Comparison of ENCODE assay signal across 23 cellular contexts in genomic region chr2:196251132-196251531, GRCh38.
A peak's percentile ranks its signal among the peaks of the same experiment; 100 is the strongest.
DNase-seq lines count a peak whose midpoint lies in the region; ATAC-seq and TF ChIP-seq lines count a peak whose summit lies in the region.
"Had no signal": no experiment of that assay in that cellular context is flagged by ENCODE, and none has a peak within 500 bp of the region (broad histone marks: within the 10 kb centered on the region; RNA-seq: fewer than 3 reads in every experiment).

No MANE protein-coding gene starts in this region.

- CTCF ChIA-PET in activated CD4-positive, alpha-beta memory T cell treated with anti-CD3 and anti-CD28 coated beads, Interleukin-2, amount 10 ng/mL, durations not matched to agents 7 days and 5 days (lab: Charles Lee): no interaction called here
- CTCF ChIA-PET in CD8-positive, alpha-beta memory T cell (lab: Charles Lee): interaction anchor here (0.7 to 1.5 kb wide), 3 partner anchors 8 to 173 kb away, joined by 3 to 6 read pairs (median 3); no protein-coding TSS in a partner anchor

- no peak overlapping the region for H3K4me3 ChIP-seq in aorta (ENCODE audit: low read length in 2 of 2)
- no peak overlapping the region for H3K4me3 ChIP-seq in CD8-positive, alpha-beta memory T cell (ENCODE audit: low read length)
- H3K4me3 ChIP-seq: colonic mucosa, neural progenitor cell, thyroid gland had no signal

- peaks cover 11 to 17% of the 10 kb centered on the region in 2 donors for H3K4me1 ChIP-seq in aorta (ENCODE audit: control insufficient read depth in 1 of 2, insufficient read depth in 2 of 2, low read length in 2 of 2)
- H3K4me1 ChIP-seq in CD8-positive, alpha-beta memory T cell (ENCODE audit: insufficient read depth, low read length): peaks cover 44% of the 10 kb centered on the region
- H3K4me1 ChIP-seq: neural progenitor cell, thyroid gland had no signal

- peaks cover 11% of the 10 kb centered on the region for H3K36me3 Mint-ChIP-seq in natural killer cell treated with Interleukin-12 subunit alpha and Interleukin-12 subunit beta and Interleukin-15 and Interleukin-18, amount 100 ng/mL, for 72 hours
- H3K36me3 Mint-ChIP-seq in natural killer cell: no peaks in the 10 kb centered on the region
- peaks cover 8% of the 10 kb centered on the region for H3K36me3 Mint-ChIP-seq in activated CD4-positive, alpha-beta memory T cell treated with anti-CD3 and anti-CD28 coated beads, Interleukin-2, amount 10 ng/mL, durations not matched to agents 7 days and 5 days (ENCODE audit: low read depth)
- peaks cover 14% of the 10 kb centered on the region for H3K36me3 Mint-ChIP-seq in glutamatergic neuron (ENCODE audit: unreplicated experiment)
- peaks cover 0 to 1% (median 0%) of the 10 kb centered on the region in 3 donors for H3K36me3 Mint-ChIP-seq in CD8-positive, alpha-beta memory T cell

- POLR2A ChIA-PET in activated CD4-positive, alpha-beta memory T cell treated with anti-CD3 and anti-CD28 coated beads, Interleukin-2, amount 10 ng/mL, durations not matched to agents 7 days and 5 days (lab: Charles Lee): interaction anchor here (21.6 kb wide), 1 partner anchor 9 kb away, joined by 343 read pairs; no protein-coding TSS in a partner anchor
- POLR2A ChIA-PET in CD8-positive, alpha-beta memory T cell (lab: Charles Lee): no interaction called here

- ATAC-seq in natural killer cell treated with Interleukin-12 subunit alpha and Interleukin-12 subunit beta and Interleukin-15 and Interleukin-18, amount 100 ng/mL, for 72 hours: no peak
- ATAC-seq in natural killer cell: no peak
- no peak for ATAC-seq in aorta (ENCODE audit: low FRiP score)
- ATAC-seq: effector memory CD8-positive, alpha-beta T cell; esophagus mucosa; Right ventricle myocardium inferior had no signal

- TF ChIP-seq CTCF in natural killer cell (IDR thresholded peaks at IDR 0.05): no peak
- no peak for TF ChIP-seq CTCF in glutamatergic neuron (IDR thresholded peaks at IDR 0.05; ENCODE audit: partially characterized antibody, unreplicated experiment)

- no peaks in the 10 kb centered on the region for H3K36me3 ChIP-seq in aorta (ENCODE audit: control insufficient read depth in 1 of 2, insufficient read depth in 2 of 2, low read length in 1 of 2)
- H3K36me3 ChIP-seq in CD8-positive, alpha-beta memory T cell (ENCODE audit: insufficient read depth, low read length): no peaks in the 10 kb centered on the region
- H3K36me3 ChIP-seq: brain microvascular endothelial cell, colonic mucosa, neural progenitor cell, thyroid gland had no signal

- H3K27ac Mint-ChIP-seq in natural killer cell treated with Interleukin-12 subunit alpha and Interleukin-12 subunit beta and Interleukin-15 and Interleukin-18, amount 100 ng/mL, for 72 hours: peak overlapping the region; percentile 83 to 94
- H3K27ac Mint-ChIP-seq in natural killer cell (peak overlapping the region in 1 of 2 donors; percentile 9), glutamatergic neuron (ENCODE audit: unreplicated experiment) (peak overlapping the region; percentile 35)
- H3K27ac Mint-ChIP-seq in activated CD4-positive, alpha-beta memory T cell treated with anti-CD3 and anti-CD28 coated beads, Interleukin-2, amount 10 ng/mL, durations not matched to agents 7 days and 5 days: peak overlapping the region; percentile 0
- H3K27ac Mint-ChIP-seq in CD8-positive, alpha-beta memory T cell: peak overlapping the region in 2 of 8 donors; percentile 52 to 63
- H3K27ac Mint-ChIP-seq: neural progenitor cell, progenitor cell of endocrine pancreas had no signal

- DNase-seq in natural killer cell treated with Interleukin-12 subunit alpha and Interleukin-12 subunit beta and Interleukin-15 and Interleukin-18, amount 100 ng/mL, for 72 hours (ENCODE audit: low spot score): no peak
- DNase-seq in natural killer cell (no peak), glutamatergic neuron (no peak), aorta (no peak), cerebellar nuclear complex (lab: John Stamatoyannopoulos, UW) (no peak), UCSD-AML1 (lab: John Stamatoyannopoulos, UW; ENCODE audit: unreplicated experiment) (no peak)
- DNase-seq in activated CD4-positive, alpha-beta memory T cell treated with anti-CD3 and anti-CD28 coated beads, Interleukin-2, amount 10 ng/mL, durations not matched to agents 7 days and 5 days: no peak
- no peak for DNase-seq in CD8-positive, alpha-beta memory T cell
- DNase-seq: brain microvascular endothelial cell; colonic mucosa; DMS79; effector memory CD8-positive, alpha-beta T cell; foreskin melanocyte; GOT3; hypothalamus; Kasumi-1; NCI-H1694 treated with DMSO at 0.1 percent for 48 hours; NCI-H774; thyroid gland had no signal

- intact Hi-C loops in natural killer cell (cut with micrococcal nuclease): no loop called here
- intact Hi-C loops in aorta (cut with DNase I): no loop called here

- no peaks in the 10 kb centered on the region for H3K9me3 ChIP-seq in aorta (ENCODE audit: control insufficient read depth, low read length)
- H3K9me3 ChIP-seq in CD8-positive, alpha-beta memory T cell (ENCODE audit: low read length): no peaks in the 10 kb centered on the region
- H3K9me3 ChIP-seq: colonic mucosa, thyroid gland had no signal

- peaks cover 16% of the 10 kb centered on the region for H3K9me3 Mint-ChIP-seq in natural killer cell treated with Interleukin-12 subunit alpha and Interleukin-12 subunit beta and Interleukin-15 and Interleukin-18, amount 100 ng/mL, for 72 hours
- H3K9me3 Mint-ChIP-seq in natural killer cell (peaks cover 4 to 5% of the 10 kb centered on the region in 2 donors), glutamatergic neuron (ENCODE audit: unreplicated experiment) (peaks cover 3% of the 10 kb centered on the region)
- H3K9me3 Mint-ChIP-seq in activated CD4-positive, alpha-beta memory T cell treated with anti-CD3 and anti-CD28 coated beads, Interleukin-2, amount 10 ng/mL, durations not matched to agents 7 days and 5 days: peaks cover 5% of the 10 kb centered on the region
- H3K9me3 Mint-ChIP-seq in CD8-positive, alpha-beta memory T cell: no peaks in the 10 kb centered on the region
- H3K9me3 Mint-ChIP-seq: neural progenitor cell had no signal

- H3K27ac ChIP-seq in aorta (ENCODE audit: low read depth in 1 of 2, low read length in 2 of 2): peak overlapping the region; percentile 77 to 85
- no peak overlapping the region for H3K27ac ChIP-seq in CD8-positive, alpha-beta memory T cell (ENCODE audit: low read depth, low read length)
- H3K27ac ChIP-seq: brain microvascular endothelial cell, colonic mucosa, neural progenitor cell, thyroid gland had no signal

- peaks cover 55 to 57% of the 10 kb centered on the region in 2 donors for H3K4me1 Mint-ChIP-seq in natural killer cell treated with Interleukin-12 subunit alpha and Interleukin-12 subunit beta and Interleukin-15 and Interleukin-18, amount 100 ng/mL, for 72 hours (ENCODE audit: low read depth in 2 of 2)
- H3K4me1 Mint-ChIP-seq in natural killer cell: peaks cover 48 to 51% of the 10 kb centered on the region in 2 donors
- H3K4me1 Mint-ChIP-seq in activated CD4-positive, alpha-beta memory T cell treated with anti-CD3 and anti-CD28 coated beads, Interleukin-2, amount 10 ng/mL, durations not matched to agents 7 days and 5 days: peaks cover 59% of the 10 kb centered on the region
- H3K4me1 Mint-ChIP-seq in glutamatergic neuron (ENCODE audit: low read depth, unreplicated experiment): no peaks in the 10 kb centered on the region
- peaks cover 45 to 62% (median 59%) of the 10 kb centered on the region in 3 donors for H3K4me1 Mint-ChIP-seq in CD8-positive, alpha-beta memory T cell
- H3K4me1 Mint-ChIP-seq: neural progenitor cell had no signal

- 96 to 98% methylated on average over 3 of the region's 3 CpGs for WGBS in aorta, 2 donors

- no peaks in the 10 kb centered on the region for H3K27me3 Mint-ChIP-seq in natural killer cell treated with Interleukin-12 subunit alpha and Interleukin-12 subunit beta and Interleukin-15 and Interleukin-18, amount 100 ng/mL, for 72 hours
- H3K27me3 Mint-ChIP-seq in natural killer cell (ENCODE audit: low read depth in 2 of 2) (no peaks in the 10 kb centered on the region), glutamatergic neuron (ENCODE audit: unreplicated experiment) (peaks cover 1% of the 10 kb centered on the region)
- no peaks in the 10 kb centered on the region for H3K27me3 Mint-ChIP-seq in activated CD4-positive, alpha-beta memory T cell treated with anti-CD3 and anti-CD28 coated beads, Interleukin-2, amount 10 ng/mL, durations not matched to agents 7 days and 5 days
- no peaks in the 10 kb centered on the region for H3K27me3 Mint-ChIP-seq in CD8-positive, alpha-beta memory T cell
- H3K27me3 Mint-ChIP-seq: effector memory CD8-positive, alpha-beta T cell; progenitor cell of endocrine pancreas had no signal

- peak overlapping the region; percentile 15 for H3K4me3 Mint-ChIP-seq in natural killer cell treated with Interleukin-12 subunit alpha and Interleukin-12 subunit beta and Interleukin-15 and Interleukin-18, amount 100 ng/mL, for 72 hours
- H3K4me3 Mint-ChIP-seq in natural killer cell (no peak overlapping the region), glutamatergic neuron (ENCODE audit: unreplicated experiment) (no peak overlapping the region)
- no peak overlapping the region for H3K4me3 Mint-ChIP-seq in activated CD4-positive, alpha-beta memory T cell treated with anti-CD3 and anti-CD28 coated beads, Interleukin-2, amount 10 ng/mL, durations not matched to agents 7 days and 5 days
- H3K4me3 Mint-ChIP-seq in CD8-positive, alpha-beta memory T cell: no peak overlapping the region
- H3K4me3 Mint-ChIP-seq: neural progenitor cell had no signal

- H3K27me3 ChIP-seq in aorta (ENCODE audit: control insufficient read depth in 1 of 2, insufficient read depth in 2 of 2, low read length in 1 of 2): no peaks in the 10 kb centered on the region
- H3K27me3 ChIP-seq in CD8-positive, alpha-beta memory T cell (ENCODE audit: insufficient read depth, low read length, poor library complexity, severe bottlenecking): no peaks in the 10 kb centered on the region
- H3K27me3 ChIP-seq: brain microvascular endothelial cell, colonic mucosa, neural progenitor cell, thyroid gland had no signal
